ENCODE assay signal across 13 cellular contexts in the genomic region with DNA sequence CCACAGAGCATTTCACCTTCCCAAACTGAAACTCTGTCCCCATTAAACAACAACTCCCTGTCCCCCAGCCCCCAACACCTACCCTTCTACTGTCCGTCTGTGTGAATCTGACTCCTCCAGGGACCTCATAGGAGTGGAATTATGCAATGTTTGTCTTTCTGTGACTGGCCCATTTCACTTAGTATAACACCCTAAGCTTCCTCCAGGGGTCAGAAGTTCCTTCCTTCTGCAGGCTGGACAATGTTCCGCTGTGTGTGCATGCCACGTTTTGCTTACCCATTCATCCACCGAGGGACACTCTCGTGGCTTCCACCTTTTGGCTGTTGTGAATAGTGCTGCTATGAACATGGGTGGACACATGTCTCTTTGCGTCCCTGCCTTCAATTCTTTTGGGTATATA. TPM values are rescaled to one million over a fixed set of nuclear protein-coding genes. Genes with fewer than 3 reads are reported as not detected.
DNase-seq lines count a peak whose midpoint lies in the region; ATAC-seq and TF ChIP-seq lines count a peak whose summit lies in the region.
"Had no signal": no experiment of that assay in that cellular context is flagged by ENCODE, and none has a peak within 500 bp of the region (broad histone marks: within the 10 kb centered on the region; RNA-seq: fewer than 3 reads in every experiment).

No MANE protein-coding gene starts in this region.

- no peaks in the 10 kb centered on the region for H3K4me1 ChIP-seq in IMR-90 (ENCODE audit: control insufficient read depth, insufficient read depth, low read length)
- no peaks in the 10 kb centered on the region for H3K4me1 ChIP-seq in GM23338 (ENCODE audit: insufficient read depth)

- H3K4me2 ChIP-seq in IMR-90 (ENCODE audit: low read depth, low read length) (no peak overlapping the region), GM23338 (no peak overlapping the region)

- in situ Hi-C loops in IMR-90 (cut with MboI; ENCODE audit: low sequenced_read_pairs), result no loop called here
- in situ Hi-C loops in astrocyte of the spinal cord (cut with HindIII; ENCODE audit: low sequenced_read_pairs), result no loop called here

- H3K9ac ChIP-seq in IMR-90 (ENCODE audit: low read depth, low read length), result no peak overlapping the region

- H3K9me3 ChIP-seq in IMR-90 (ENCODE audit: control insufficient read depth, insufficient read depth, low read length), result no peaks in the 10 kb centered on the region

- H3K36me3 ChIP-seq in IMR-90 (ENCODE audit: control insufficient read depth, insufficient read depth, low read length) (peaks cover 69% of the 10 kb centered on the region), GM23338 (ENCODE audit: insufficient read depth) (peaks cover 6% of the 10 kb centered on the region; the same call in 1 of the 2 replicates)

- BruUV-seq in IMR-90 (replicated peaks; lab: Mats Ljungman, UMichigan), result no TSS peak

- H3K9me1 ChIP-seq in IMR-90 (ENCODE audit: insufficient read depth, low read length), result peaks cover 20% of the 10 kb centered on the region

- H4K20me1 ChIP-seq in IMR-90 (ENCODE audit: insufficient read depth, low read length), result peaks cover 3% of the 10 kb centered on the region; the same call in 1 of the 2 replicates
- H4K20me1 ChIP-seq in GM23338 (replicated peaks; ENCODE audit: insufficient read depth), result no peaks in the 10 kb centered on the region

- TF ChIP-seq RAD21 in IMR-90 (IDR thresholded peaks at IDR 0.05; ENCODE audit: low read length), result 0 out of 2 replicates have a peak, but pooled peaks have one; percentile 21

- H3K27me3 ChIP-seq in IMR-90 (ENCODE audit: control insufficient read depth, insufficient read depth, low read length) (no peaks in the 10 kb centered on the region), GM23338 (ENCODE audit: insufficient read depth) (no peaks in the 10 kb centered on the region)

- no peak overlapping the region for H2AFZ ChIP-seq in IMR-90 (replicated peaks; ENCODE audit: low read length, poor library complexity)
- no peak overlapping the region for H2AFZ ChIP-seq in GM23338

- TF ChIP-seq POLR2A in IMR-90 (IDR thresholded peaks at IDR 0.05; ENCODE audit: low read depth, low read length), result no peak

- no peaks in the 10 kb centered on the region for H3K79me2 ChIP-seq in GM23338 (replicated peaks; ENCODE audit: insufficient read depth)

- TF ChIP-seq CTCF in AG10803 (conservative IDR thresholded peaks at IDR 0.05; ENCODE audit: low read length) (peak; percentile 27), IMR-90 (conservative IDR thresholded peaks at IDR 0.05; ENCODE audit: low read depth, low read length) (no peak), astrocyte of the spinal cord (IDR thresholded peaks at IDR 0.05; ENCODE audit: low read depth, low read length) (peak; percentile 32), GM23338 (conservative IDR thresholded peaks at IDR 0.05; ENCODE audit: low read depth in 2 of 2) (peak in 1 of 2 experiments; percentile 16; a peak in 1 of 4 replicates)

- dilution Hi-C loops in IMR-90 (cut with HindIII; ENCODE audit: low sequenced_read_pairs, unreplicated experiment), result no loop called here

- no peak overlapping the region for H3K14ac ChIP-seq in IMR-90 (replicated peaks; ENCODE audit: low read depth, low read length)

- H3K27ac Mint-ChIP-seq in GM23338, result no peak overlapping the region
- H3K27ac Mint-ChIP-seq: mesothelial cell of epicardium had no signal

- no peak overlapping the region for H2BK120ac ChIP-seq in IMR-90 (ENCODE audit: low read depth, low read length)

- no peak overlapping the region for H2AK9ac ChIP-seq in IMR-90 (replicated peaks; ENCODE audit: low read depth, low read length, poor library complexity)

- peak; percentile 48 for ATAC-seq in IMR-90 (ENCODE audit: low read depth)
- ATAC-seq in GM23338, result no peak
- ATAC-seq in HG03354 (IDR thresholded peaks at IDR 0.05; ENCODE audit: poor library complexity, severe bottlenecking, unreplicated experiment), result no peak

- H3K27ac ChIP-seq in IMR-90 (ENCODE audit: insufficient read depth, low read length) (no peak overlapping the region), GM23338 (ENCODE audit: low read depth) (no peak overlapping the region)
- H3K27ac ChIP-seq: coronary artery had no signal

- no CpG with 5 or more reads among the region's 6 CpGs for WGBS in IMR-90 (ENCODE audit: extremely low coverage in 2 of 2, insufficient read length in 1 of 2), 2 experiments

- H3K36me3 Mint-ChIP-seq in GM23338 (ENCODE audit: low read depth), result peaks cover 59% of the 10 kb centered on the region

- H3K9me3 Mint-ChIP-seq in GM23338, result peaks cover 11% of the 10 kb centered on the region

- H3K23ac ChIP-seq in IMR-90 (ENCODE audit: low read depth, low read length), result no peak overlapping the region

- 0 out of 2 replicates have a peak, but pooled peaks cover 9% of the 10 kb centered on the region for H3K9me2 ChIP-seq in GM23338 (ENCODE audit: insufficient read depth)

- no peak overlapping the region for H3K56ac ChIP-seq in IMR-90 (ENCODE audit: extremely low read depth, insufficient read depth, low read length)

- no peak overlapping the region for H4K8ac ChIP-seq in IMR-90 (ENCODE audit: low read depth in 2 of 2, low read length in 2 of 2)

- H2BK5ac ChIP-seq in IMR-90 (ENCODE audit: low read depth, low read length, poor library complexity, severe bottlenecking), result no peak overlapping the region

- no peak overlapping the region for H2BK15ac ChIP-seq in IMR-90 (ENCODE audit: low read depth, low read length)

- no peaks in the 10 kb centered on the region for H3F3A ChIP-seq in GM23338 (replicated peaks; ENCODE audit: low read depth)

- H3K4me1 Mint-ChIP-seq in GM23338, result peaks cover 6% of the 10 kb centered on the region; the same call in 2 of the 3 replicates

- POLR2A ChIA-PET in IMR-90 (lab: Charles Lee; ENCODE audit: unreplicated experiment), result no interaction called here

- H3K4me3 ChIP-seq in AG10803 (ENCODE audit: low read length), result no peak overlapping the region
- no peak overlapping the region for H3K4me3 ChIP-seq in IMR-90 (ENCODE audit: insufficient read depth, low read depth, low read length)
- no peak overlapping the region for H3K4me3 ChIP-seq in astrocyte of the spinal cord (ENCODE audit: low read depth, low read length)
- H3K4me3 ChIP-seq in GM23338, result no peak overlapping the region
- H3K4me3 ChIP-seq: coronary artery had no signal

- H4K91ac ChIP-seq in IMR-90 (ENCODE audit: insufficient read depth, low read depth, low read length), result no peak overlapping the region

- CTCF ChIA-PET in IMR-90 (lab: Yijun Ruan, JAX), result no interaction called here

- H3K79me1 ChIP-seq in IMR-90 (ENCODE audit: low read depth in 1 of 2, low read length in 2 of 2), result 0 out of 4 replicates have a peak, but pooled peaks cover 0 to 8% of the 10 kb centered on the region in 2 experiments

- no peak overlapping the region for H3K4ac ChIP-seq in IMR-90 (ENCODE audit: low read depth, low read length)

- H2BK20ac ChIP-seq in IMR-90 (ENCODE audit: low read depth, low read length), result no peak overlapping the region

- H4K5ac ChIP-seq in IMR-90 (ENCODE audit: low read depth, low read length), result no peak overlapping the region

- DNase-seq in AG10803 (ENCODE audit: low read depth) (peak; percentile 34), IMR-90 (peak; percentile 21), astrocyte of the spinal cord (ENCODE audit: low read depth, low spot score) (peak; percentile 23), iris pigment epithelial cell (ENCODE audit: low read depth) (peak; percentile 82), GM23338 (ENCODE audit: low spot score) (no peak), SHP77 (lab: John Stamatoyannopoulos, UW) (no peak), NCI-H2081 (lab: John Stamatoyannopoulos, UW) (no peak)
- DNase-seq: activated CD4-positive, alpha-beta memory T cell treated with anti-CD3 and anti-CD28 coated beads, Interleukin-2, amount 10 ng/mL, durations not matched to agents 7 days and 5 days; DMS153; NCI-H345 had no signal

- no peak overlapping the region for H3K18ac ChIP-seq in IMR-90 (ENCODE audit: low read depth, low read length)

- intact Hi-C loops in IMR-90 (cut with micrococcal nuclease), result no loop called here

- peaks cover 7% of the 10 kb centered on the region for H3K27me3 Mint-ChIP-seq in GM23338 (ENCODE audit: insufficient read depth, low read depth, poor library complexity)

- no peak overlapping the region for H3K4me3 Mint-ChIP-seq in GM23338
- H3K4me3 Mint-ChIP-seq: activated CD4-positive, alpha-beta memory T cell treated with anti-CD3 and anti-CD28 coated beads, Interleukin-2, amount 10 ng/mL, durations not matched to agents 7 days and 5 days; mesothelial cell of epicardium had no signal

- no peak overlapping the region for H2AK5ac ChIP-seq in IMR-90 (ENCODE audit: low read depth, low read length)

TF ChIP-seq in IMR-90, 13 proteins besides CTCF, POLR2A, EP300 and RAD21:
- peak; percentile 30; the same call in 1 of the 2 replicates for TF ChIP-seq CEBPB (IDR thresholded peaks at IDR 0.05; ENCODE audit: low read depth, low read length)
- no peak for TF ChIP-seq MAFK (IDR thresholded peaks at IDR 0.05; ENCODE audit: low read depth, low read length)

TF ChIP-seq in GM23338, 12 proteins besides CTCF, POLR2A, EP300 and RAD21 (continues in another document):
- TF ChIP-seq EZH2 (IDR thresholded peaks at IDR 0.05; ENCODE audit: low read depth, unreplicated experiment), result no peak
- no peak for TF ChIP-seq JUNB (IDR thresholded peaks at IDR 0.05; ENCODE audit: unreplicated experiment)
- TF ChIP-seq, protein P1, sequence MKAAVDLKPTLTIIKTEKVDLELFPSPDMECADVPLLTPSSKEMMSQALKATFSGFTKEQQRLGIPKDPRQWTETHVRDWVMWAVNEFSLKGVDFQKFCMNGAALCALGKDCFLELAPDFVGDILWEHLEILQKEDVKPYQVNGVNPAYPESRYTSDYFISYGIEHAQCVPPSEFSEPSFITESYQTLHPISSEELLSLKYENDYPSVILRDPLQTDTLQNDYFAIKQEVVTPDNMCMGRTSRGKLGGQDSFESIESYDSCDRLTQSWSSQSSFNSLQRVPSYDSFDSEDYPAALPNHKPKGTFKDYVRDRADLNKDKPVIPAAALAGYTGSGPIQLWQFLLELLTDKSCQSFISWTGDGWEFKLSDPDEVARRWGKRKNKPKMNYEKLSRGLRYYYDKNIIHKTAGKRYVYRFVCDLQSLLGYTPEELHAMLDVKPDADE (IDR thresholded peaks at IDR 0.05), result no peak
- TF ChIP-seq ZNF331 (CRISPR knock-in tag; IDR thresholded peaks at IDR 0.05; ENCODE audit: low read depth), result no peak

RNA-seq across cellular contexts. Expression of gene MPC1, which starts 37.6 kb away (rescaled TPM):
- total RNA-seq in IMR-90 (2012; rRNA removed), result 10.9 and 16.1 TPM in 2 replicates
- polyA plus RNA-seq in IMR-90 (2012; rRNA removed) (11.8 and 12.0 TPM in 2 replicates), GM23338 (2016; fragmentation: Nextera tagmentation; extraction: Ambion mirVana) (39.4 and 41.9 TPM in 2 replicates)
- 14.4 and 15.3 TPM in 2 replicates for polyA plus RNA-seq in IMR-90 (2012; cell fraction: cytosol; rRNA removed)
- polyA plus RNA-seq in IMR-90 (2012; cell fraction: nucleus; rRNA removed; ENCODE audit: low replicate concordance), result 5.4 and 19.1 TPM in 2 replicates
- total RNA-seq in GM23338 (2014; rRNA removed; shearing (Covaris generic)), result 15.5 and 23.4 TPM in 2 replicates

Comparison
In these comparisons a context has a peak if more than half of its experiments do, and no peak if none do; other contexts are left out.
1. DNase-seq: peak in AG10803 (single experiment), IMR-90 (single experiment), astrocyte of the spinal cord (single experiment) and iris pigment epithelial cell (single experiment); none in GM23338 (single experiment), SHP77 (0 of 2) and NCI-H2081 (0 of 2).